Comparison of ENCODE assay signal across 1 cellular context in the genomic region with DNA sequence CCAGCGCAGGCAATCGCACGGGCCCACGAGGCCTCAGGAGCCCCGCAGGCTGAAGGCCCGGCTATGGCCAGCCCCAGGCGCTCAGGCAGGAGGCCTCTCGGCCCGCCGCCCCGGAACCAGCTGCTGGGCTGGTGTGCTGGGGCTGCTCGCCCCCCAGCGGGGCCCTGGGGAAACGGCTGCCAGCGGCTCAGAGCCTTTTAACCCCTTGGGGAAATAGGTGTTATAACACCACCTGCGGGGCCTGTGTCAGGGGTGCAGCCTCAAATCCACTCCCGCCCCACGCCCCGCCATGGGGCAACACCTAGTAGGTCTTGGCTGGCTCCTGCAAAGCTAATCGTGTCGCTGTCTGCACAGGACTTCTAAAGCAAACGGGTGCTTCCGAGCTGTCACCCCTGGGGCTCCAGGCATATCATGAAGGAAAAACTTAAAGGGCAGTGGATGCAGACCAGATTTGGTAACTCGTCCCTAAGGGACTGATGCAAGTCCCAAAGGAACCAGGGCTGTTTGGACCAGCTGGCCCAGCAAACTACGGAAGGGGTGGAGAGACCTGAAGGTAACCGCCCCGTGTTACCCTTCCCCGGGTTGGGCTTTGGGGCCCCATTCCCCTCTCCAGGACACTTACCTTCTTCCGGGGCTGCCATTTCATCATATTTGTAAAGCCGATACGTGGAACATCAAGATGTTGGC.
TF ChIP-seq lines count a peak whose summit lies in the region.

No MANE protein-coding gene starts in this region.

TF ChIP-seq in HepG2, 621 proteins besides CTCF, POLR2A, EP300 and RAD21 (continued from another document and continues in another):
- TF ChIP-seq, protein P1, sequence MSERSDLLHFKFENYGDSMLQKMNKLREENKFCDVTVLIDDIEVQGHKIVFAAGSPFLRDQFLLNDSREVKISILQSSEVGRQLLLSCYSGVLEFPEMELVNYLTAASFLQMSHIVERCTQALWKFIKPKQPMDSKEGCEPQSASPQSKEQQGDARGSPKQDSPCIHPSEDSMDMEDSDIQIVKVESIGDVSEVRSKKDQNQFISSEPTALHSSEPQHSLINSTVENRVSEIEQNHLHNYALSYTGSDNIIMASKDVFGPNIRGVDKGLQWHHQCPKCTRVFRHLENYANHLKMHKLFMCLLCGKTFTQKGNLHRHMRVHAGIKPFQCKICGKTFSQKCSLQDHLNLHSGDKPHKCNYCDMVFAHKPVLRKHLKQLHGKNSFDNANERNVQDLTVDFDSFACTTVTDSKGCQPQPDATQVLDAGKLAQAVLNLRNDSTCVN (CRISPR knock-in tag; IDR thresholded peaks at IDR 0.05; ENCODE audit: borderline replicate concordance), result no peak
- TF ChIP-seq SMYD3 (CRISPR knock-in tag; IDR thresholded peaks at IDR 0.05) (no peak), TAF15 (IDR thresholded peaks at IDR 0.05; ENCODE audit: low read depth, low read length, poor library complexity, severe bottlenecking) (peak; percentile 44), ZNF644 (CRISPR knock-in tag; IDR thresholded peaks at IDR 0.05; ENCODE audit: low read depth) (0 out of 2 replicates have a peak, but pooled peaks have one; percentile 10), HOXD1 (CRISPR knock-in tag; IDR thresholded peaks at IDR 0.05) (no peak), KLF12 (CRISPR knock-in tag; IDR thresholded peaks at IDR 0.05; ENCODE audit: borderline replicate concordance) (no peak), EED (CRISPR knock-in tag; IDR thresholded peaks at IDR 0.05) (peak; percentile 68; the same call in 1 of the 2 replicates), ZNF772 (CRISPR knock-in tag; IDR thresholded peaks at IDR 0.05) (0 out of 2 replicates have a peak, but pooled peaks have one; percentile 70), MBD4 (IDR thresholded peaks at IDR 0.05; ENCODE audit: borderline replicate concordance, low read length) (no peak), ZNF607 (CRISPR knock-in tag; IDR thresholded peaks at IDR 0.05; ENCODE audit: borderline replicate concordance) (peak; percentile 58; the same call in 1 of the 2 replicates), ZNF256 (CRISPR knock-in tag; conservative IDR thresholded peaks at IDR 0.05) (no peak), KAT8 (CRISPR knock-in tag; IDR thresholded peaks at IDR 0.05) (0 out of 2 replicates have a peak, but pooled peaks have one; percentile 17), PLRG1 (conservative IDR thresholded peaks at IDR 0.05) (no peak), TMF1 (CRISPR knock-in tag; IDR thresholded peaks at IDR 0.05; ENCODE audit: low read depth) (no peak), ZNF616 (CRISPR knock-in tag; IDR thresholded peaks at IDR 0.05; ENCODE audit: low read depth) (no peak), TCF12 (IDR thresholded peaks at IDR 0.05) (no peak), TCF12 (CRISPR knock-in tag; IDR thresholded peaks at IDR 0.05) (peak; percentile 47; the same call in 1 of the 2 replicates), SRY (CRISPR knock-in tag; IDR thresholded peaks at IDR 0.05) (peak; percentile 24; the same call in 1 of the 2 replicates), HDAC2 (CRISPR knock-in tag; IDR thresholded peaks at IDR 0.05) (no peak), ZNF746 (CRISPR knock-in tag; IDR thresholded peaks at IDR 0.05) (no peak), IKZF4 (CRISPR knock-in tag; IDR thresholded peaks at IDR 0.05; ENCODE audit: borderline replicate concordance, low read depth, not compliant biosample characterization) (no peak), NR2F6 (IDR thresholded peaks at IDR 0.05) (no peak; the same call in 1 of the 2 replicates), NR2F6 (CRISPR knock-in tag; IDR thresholded peaks at IDR 0.05) (0 out of 2 replicates have a peak, but pooled peaks have one; percentile 19), KAT2B (IDR thresholded peaks at IDR 0.05; ENCODE audit: borderline replicate concordance, low read depth, low read length) (no peak), HNRNPLL (IDR thresholded peaks at IDR 0.05; ENCODE audit: low read depth, low read length, poor library complexity, severe bottlenecking) (peak; percentile 45), ZNF44 (CRISPR knock-in tag; IDR thresholded peaks at IDR 0.05) (peak; percentile 56; the same call in 1 of the 2 replicates), ZFP1 (CRISPR knock-in tag; IDR thresholded peaks at IDR 0.05) (no peak), ZKSCAN5 (CRISPR knock-in tag; IDR thresholded peaks at IDR 0.05) (no peak), ZKSCAN8 (CRISPR knock-in tag; IDR thresholded peaks at IDR 0.05; ENCODE audit: borderline replicate concordance) (no peak), YEATS4 (CRISPR knock-in tag; IDR thresholded peaks at IDR 0.05; ENCODE audit: borderline replicate concordance) (0 out of 2 replicates have a peak, but pooled peaks have one; percentile 27), FOXK1 (CRISPR knock-in tag; IDR thresholded peaks at IDR 0.05; ENCODE audit: borderline replicate concordance, low read depth) (no peak), ZNF598 (CRISPR knock-in tag; IDR thresholded peaks at IDR 0.05; ENCODE audit: borderline replicate concordance) (peak; percentile 77), MED8 (CRISPR knock-in tag; IDR thresholded peaks at IDR 0.05; ENCODE audit: insufficient replicate concordance) (peak; percentile 38), ZNF17 (CRISPR knock-in tag; IDR thresholded peaks at IDR 0.05) (no peak), ZNF83 (CRISPR knock-in tag; IDR thresholded peaks at IDR 0.05; ENCODE audit: borderline replicate concordance) (no peak), ZNF337 (CRISPR knock-in tag; IDR thresholded peaks at IDR 0.05; ENCODE audit: borderline replicate concordance, low read depth) (no peak; the same call in 1 of the 2 replicates), ZNF713 (CRISPR knock-in tag; IDR thresholded peaks at IDR 0.05) (no peak)
- TF ChIP-seq, protein P2, sequence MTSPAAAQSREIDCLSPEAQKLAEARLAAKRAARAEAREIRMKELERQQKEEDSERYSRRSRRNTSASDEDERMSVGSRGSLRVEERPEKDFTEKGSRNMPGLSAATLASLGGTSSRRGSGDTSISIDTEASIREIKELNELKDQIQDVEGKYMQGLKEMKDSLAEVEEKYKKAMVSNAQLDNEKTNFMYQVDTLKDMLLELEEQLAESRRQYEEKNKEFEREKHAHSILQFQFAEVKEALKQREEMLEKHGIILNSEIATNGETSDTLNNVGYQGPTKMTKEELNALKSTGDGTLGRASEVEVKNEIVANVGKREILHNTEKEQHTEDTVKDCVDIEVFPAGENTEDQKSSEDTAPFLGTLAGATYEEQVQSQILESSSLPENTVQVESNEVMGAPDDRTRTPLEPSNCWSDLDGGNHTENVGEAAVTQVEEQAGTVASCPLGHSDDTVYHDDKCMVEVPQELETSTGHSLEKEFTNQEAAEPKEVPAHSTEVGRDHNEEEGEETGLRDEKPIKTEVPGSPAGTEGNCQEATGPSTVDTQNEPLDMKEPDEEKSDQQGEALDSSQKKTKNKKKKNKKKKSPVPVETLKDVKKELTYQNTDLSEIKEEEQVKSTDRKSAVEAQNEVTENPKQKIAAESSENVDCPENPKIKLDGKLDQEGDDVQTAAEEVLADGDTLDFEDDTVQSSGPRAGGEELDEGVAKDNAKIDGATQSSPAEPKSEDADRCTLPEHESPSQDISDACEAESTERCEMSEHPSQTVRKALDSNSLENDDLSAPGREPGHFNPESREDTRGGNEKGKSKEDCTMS (CRISPR knock-in tag; conservative IDR thresholded peaks at IDR 0.05), result no peak
- TF ChIP-seq, protein P3, sequence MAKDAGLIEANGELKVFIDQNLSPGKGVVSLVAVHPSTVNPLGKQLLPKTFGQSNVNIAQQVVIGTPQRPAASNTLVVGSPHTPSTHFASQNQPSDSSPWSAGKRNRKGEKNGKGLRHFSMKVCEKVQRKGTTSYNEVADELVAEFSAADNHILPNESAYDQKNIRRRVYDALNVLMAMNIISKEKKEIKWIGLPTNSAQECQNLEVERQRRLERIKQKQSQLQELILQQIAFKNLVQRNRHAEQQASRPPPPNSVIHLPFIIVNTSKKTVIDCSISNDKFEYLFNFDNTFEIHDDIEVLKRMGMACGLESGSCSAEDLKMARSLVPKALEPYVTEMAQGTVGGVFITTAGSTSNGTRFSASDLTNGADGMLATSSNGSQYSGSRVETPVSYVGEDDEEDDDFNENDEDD (CRISPR knock-in tag; IDR thresholded peaks at IDR 0.05; ENCODE audit: borderline replicate concordance), result no peak
- TF ChIP-seq, protein P4, sequence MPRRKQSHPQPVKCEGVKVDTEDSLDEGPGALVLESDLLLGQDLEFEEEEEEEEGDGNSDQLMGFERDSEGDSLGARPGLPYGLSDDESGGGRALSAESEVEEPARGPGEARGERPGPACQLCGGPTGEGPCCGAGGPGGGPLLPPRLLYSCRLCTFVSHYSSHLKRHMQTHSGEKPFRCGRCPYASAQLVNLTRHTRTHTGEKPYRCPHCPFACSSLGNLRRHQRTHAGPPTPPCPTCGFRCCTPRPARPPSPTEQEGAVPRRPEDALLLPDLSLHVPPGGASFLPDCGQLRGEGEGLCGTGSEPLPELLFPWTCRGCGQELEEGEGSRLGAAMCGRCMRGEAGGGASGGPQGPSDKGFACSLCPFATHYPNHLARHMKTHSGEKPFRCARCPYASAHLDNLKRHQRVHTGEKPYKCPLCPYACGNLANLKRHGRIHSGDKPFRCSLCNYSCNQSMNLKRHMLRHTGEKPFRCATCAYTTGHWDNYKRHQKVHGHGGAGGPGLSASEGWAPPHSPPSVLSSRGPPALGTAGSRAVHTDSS (CRISPR knock-in tag; conservative IDR thresholded peaks at IDR 0.05), result no peak
- TF ChIP-seq, protein P5, sequence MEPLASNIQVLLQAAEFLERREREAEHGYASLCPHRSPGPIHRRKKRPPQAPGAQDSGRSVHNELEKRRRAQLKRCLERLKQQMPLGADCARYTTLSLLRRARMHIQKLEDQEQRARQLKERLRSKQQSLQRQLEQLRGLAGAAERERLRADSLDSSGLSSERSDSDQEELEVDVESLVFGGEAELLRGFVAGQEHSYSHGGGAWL (CRISPR knock-in tag; IDR thresholded peaks at IDR 0.05), result peak; percentile 74
- TF ChIP-seq, protein P6, sequence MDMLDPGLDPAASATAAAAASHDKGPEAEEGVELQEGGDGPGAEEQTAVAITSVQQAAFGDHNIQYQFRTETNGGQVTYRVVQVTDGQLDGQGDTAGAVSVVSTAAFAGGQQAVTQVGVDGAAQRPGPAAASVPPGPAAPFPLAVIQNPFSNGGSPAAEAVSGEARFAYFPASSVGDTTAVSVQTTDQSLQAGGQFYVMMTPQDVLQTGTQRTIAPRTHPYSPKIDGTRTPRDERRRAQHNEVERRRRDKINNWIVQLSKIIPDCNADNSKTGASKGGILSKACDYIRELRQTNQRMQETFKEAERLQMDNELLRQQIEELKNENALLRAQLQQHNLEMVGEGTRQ (IDR thresholded peaks at IDR 0.05; ENCODE audit: low read depth, low read length), result no peak
- TF ChIP-seq, protein P6 (CRISPR knock-in tag; IDR thresholded peaks at IDR 0.05; ENCODE audit: borderline replicate concordance), result 0 out of 2 replicates have a peak, but pooled peaks have one; percentile 35
- TF ChIP-seq, protein P7, sequence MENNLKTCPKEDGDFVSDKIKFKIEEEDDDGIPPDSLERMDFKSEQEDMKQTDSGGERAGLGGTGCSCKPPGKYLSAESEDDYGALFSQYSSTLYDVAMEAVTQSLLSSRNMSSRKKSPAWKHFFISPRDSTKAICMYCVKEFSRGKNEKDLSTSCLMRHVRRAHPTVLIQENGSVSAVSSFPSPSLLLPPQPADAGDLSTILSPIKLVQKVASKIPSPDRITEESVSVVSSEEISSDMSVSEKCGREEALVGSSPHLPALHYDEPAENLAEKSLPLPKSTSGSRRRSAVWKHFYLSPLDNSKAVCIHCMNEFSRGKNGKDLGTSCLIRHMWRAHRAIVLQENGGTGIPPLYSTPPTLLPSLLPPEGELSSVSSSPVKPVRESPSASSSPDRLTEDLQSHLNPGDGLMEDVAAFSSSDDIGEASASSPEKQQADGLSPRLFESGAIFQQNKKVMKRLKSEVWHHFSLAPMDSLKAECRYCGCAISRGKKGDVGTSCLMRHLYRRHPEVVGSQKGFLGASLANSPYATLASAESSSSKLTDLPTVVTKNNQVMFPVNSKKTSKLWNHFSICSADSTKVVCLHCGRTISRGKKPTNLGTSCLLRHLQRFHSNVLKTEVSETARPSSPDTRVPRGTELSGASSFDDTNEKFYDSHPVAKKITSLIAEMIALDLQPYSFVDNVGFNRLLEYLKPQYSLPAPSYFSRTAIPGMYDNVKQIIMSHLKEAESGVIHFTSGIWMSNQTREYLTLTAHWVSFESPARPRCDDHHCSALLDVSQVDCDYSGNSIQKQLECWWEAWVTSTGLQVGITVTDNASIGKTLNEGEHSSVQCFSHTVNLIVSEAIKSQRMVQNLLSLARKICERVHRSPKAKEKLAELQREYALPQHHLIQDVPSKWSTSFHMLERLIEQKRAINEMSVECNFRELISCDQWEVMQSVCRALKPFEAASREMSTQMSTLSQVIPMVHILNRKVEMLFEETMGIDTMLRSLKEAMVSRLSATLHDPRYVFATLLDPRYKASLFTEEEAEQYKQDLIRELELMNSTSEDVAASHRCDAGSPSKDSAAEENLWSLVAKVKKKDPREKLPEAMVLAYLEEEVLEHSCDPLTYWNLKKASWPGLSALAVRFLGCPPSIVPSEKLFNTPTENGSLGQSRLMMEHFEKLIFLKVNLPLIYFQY (CRISPR knock-in tag; IDR thresholded peaks at IDR 0.05; ENCODE audit: borderline replicate concordance), result peak; percentile 97
- TF ChIP-seq, protein P8, sequence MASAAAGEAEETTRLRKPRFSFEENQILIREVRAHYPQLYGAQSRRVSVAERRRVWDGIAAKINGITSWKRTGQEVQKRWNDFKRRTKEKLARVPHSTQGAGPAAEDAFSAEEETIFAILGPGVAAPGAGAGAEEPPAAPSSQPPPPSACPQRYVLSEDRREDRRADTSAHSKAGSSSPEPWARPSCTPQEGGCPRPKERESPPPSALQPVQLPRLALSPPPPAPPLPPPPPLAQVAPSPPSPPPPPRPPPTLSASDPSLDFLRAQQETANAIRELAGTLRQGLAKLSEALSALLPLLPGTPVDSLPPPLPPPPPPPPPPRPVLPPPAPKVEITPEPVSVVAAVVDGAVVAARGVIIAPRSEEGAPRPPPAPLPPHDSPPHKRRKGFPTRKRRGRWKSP (CRISPR knock-in tag; IDR thresholded peaks at IDR 0.05), result peak; percentile 70
- TF ChIP-seq, protein P9, sequence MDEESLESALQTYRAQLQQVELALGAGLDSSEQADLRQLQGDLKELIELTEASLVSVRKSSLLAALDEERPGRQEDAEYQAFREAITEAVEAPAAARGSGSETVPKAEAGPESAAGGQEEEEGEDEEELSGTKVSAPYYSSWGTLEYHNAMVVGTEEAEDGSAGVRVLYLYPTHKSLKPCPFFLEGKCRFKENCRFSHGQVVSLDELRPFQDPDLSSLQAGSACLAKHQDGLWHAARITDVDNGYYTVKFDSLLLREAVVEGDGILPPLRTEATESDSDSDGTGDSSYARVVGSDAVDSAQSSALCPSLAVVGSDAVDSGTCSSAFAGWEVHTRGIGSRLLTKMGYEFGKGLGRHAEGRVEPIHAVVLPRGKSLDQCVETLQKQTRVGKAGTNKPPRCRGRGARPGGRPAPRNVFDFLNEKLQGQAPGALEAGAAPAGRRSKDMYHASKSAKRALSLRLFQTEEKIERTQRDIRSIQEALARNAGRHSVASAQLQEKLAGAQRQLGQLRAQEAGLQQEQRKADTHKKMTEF (CRISPR knock-in tag; IDR thresholded peaks at IDR 0.05), result peak; percentile 59; the same call in 1 of the 2 replicates
